8 cellular contexts compared by ENCODE assay signal in genomic region chr10:101354584-101355070, GRCh38. TPM values are rescaled to one million over a fixed set of nuclear protein-coding genes. Genes with fewer than 3 reads are reported as not detected.
DNase-seq lines count a peak whose midpoint lies in the region; ATAC-seq and TF ChIP-seq lines count a peak whose summit lies in the region.

No MANE protein-coding gene starts in this region.

- peak overlapping the region; percentile 95 for H3K4me3 Mint-ChIP-seq in Calu3 (ENCODE audit: low read depth, unreplicated experiment)

- peak overlapping the region; percentile 74 for H3K27ac Mint-ChIP-seq in Calu3 (ENCODE audit: unreplicated experiment)

- no peak for TF ChIP-seq POLR2A in body of pancreas (IDR thresholded peaks at IDR 0.05)

- H3K27ac ChIP-seq in HL-60 (replicated peaks) (peak overlapping the region; percentile 55), body of pancreas (peak overlapping the region; percentile 53 to 88 (median 81)), thoracic aorta (peak overlapping the region; percentile 71 to 82)

- intact Hi-C loops in Calu3 (cut with micrococcal nuclease; ENCODE audit: unreplicated experiment) (no loop called here), body of pancreas (cut with DNase I) (no loop called here)

- peaks cover 15% of the 10 kb centered on the region for H3K27me3 Mint-ChIP-seq in Calu3 (ENCODE audit: unreplicated experiment)

- CTCF ChIA-PET in Calu3 (lab: Charles Lee), result interaction anchor here (0.6 to 0.9 kb wide), 3 partner anchors 13 to 44 kb away, joined by 4 to 8 read pairs (median 4); no protein-coding TSS in a partner anchor

- peak; percentile 13 for ATAC-seq in body of pancreas
- peak; percentile 48 for ATAC-seq in left lobe of liver
- no peak for ATAC-seq in thoracic aorta (ENCODE audit: insufficient number of reproducible peaks, low FRiP score, low read depth)

- 1% methylated on average over 9 of the region's 9 CpGs for WGBS in body of pancreas, 2 donors

- H3K4me1 Mint-ChIP-seq in Calu3 (ENCODE audit: low read depth, unreplicated experiment), result peaks cover 21% of the 10 kb centered on the region

- no peaks in the 10 kb centered on the region for H3K36me3 ChIP-seq in body of pancreas (replicated peaks in 1 of 2; ENCODE audit: insufficient read depth in 1 of 2, low read depth in 2 of 2)
- no peaks in the 10 kb centered on the region for H3K36me3 ChIP-seq in thoracic aorta

- no peak for TF ChIP-seq CTCF in Calu3 (IDR thresholded peaks at IDR 0.05; ENCODE audit: unreplicated experiment)
- TF ChIP-seq CTCF in HL-60 (IDR thresholded peaks at IDR 0.05; ENCODE audit: insufficient read depth, low read length), result no peak
- TF ChIP-seq CTCF in body of pancreas (IDR thresholded peaks at IDR 0.05), result no peak
- TF ChIP-seq CTCF in thoracic aorta (IDR thresholded peaks at IDR 0.05), result no peak

- H3K4me3 ChIP-seq in HL-60 (replicated peaks; ENCODE audit: insufficient read depth, low read length) (peak overlapping the region; percentile 94), body of pancreas (peak overlapping the region; percentile 69 to 85), thoracic aorta (peak overlapping the region; percentile 90)

- no peaks in the 10 kb centered on the region for H3K9me3 ChIP-seq in body of pancreas
- H3K9me3 ChIP-seq in thoracic aorta, result no peaks in the 10 kb centered on the region

- peaks cover 17% of the 10 kb centered on the region for H3K36me3 Mint-ChIP-seq in Calu3 (ENCODE audit: insufficient read depth, unreplicated experiment)

- no peaks in the 10 kb centered on the region for H3K9me3 Mint-ChIP-seq in Calu3 (ENCODE audit: low read depth, unreplicated experiment)

- no peaks in the 10 kb centered on the region for H3K27me3 ChIP-seq in HL-60 (ENCODE audit: insufficient read depth, poor library complexity, severe bottlenecking)
- H3K27me3 ChIP-seq in body of pancreas, result no peaks in the 10 kb centered on the region
- no peaks in the 10 kb centered on the region for H3K27me3 ChIP-seq in thoracic aorta (replicated peaks; ENCODE audit: insufficient read depth)

- no peak for DNase-seq in Calu3
- DNase-seq in HL-60 (ENCODE audit: low read depth in 1 of 2, low spot score in 1 of 2), result no peak
- DNase-seq in body of pancreas, result no peak
- DNase-seq in left lobe of liver (ENCODE audit: low spot score), result no peak
- DNase-seq in thoracic aorta (ENCODE audit: low spot score), result peak; percentile 10
- no peak for DNase-seq in activated gamma-delta T cell treated with Interleukin-2 at 50 U/mL for 16 hours
- DNase-seq in SHP77 treated with DMSO at 0.1 percent for 48 hours (lab: John Stamatoyannopoulos, UW), result no peak
- no peak for DNase-seq in COR-L47 (lab: John Stamatoyannopoulos, UW)

- H3K4me1 ChIP-seq in body of pancreas, result peaks cover 15% of the 10 kb centered on the region
- peaks cover 9 to 12% of the 10 kb centered on the region in 2 donors for H3K4me1 ChIP-seq in thoracic aorta (ENCODE audit: control insufficient read depth in 1 of 2, low read depth in 2 of 2)

- BruUV-seq in Calu3 (replicated peaks; lab: Mats Ljungman, UMichigan), result no TSS peak

RNA-seq across cellular contexts. Expression of gene BTRC, which starts 0.7 kb away (rescaled TPM):
- total RNA-seq in Calu3 (2022) (7.9 and 10.8 TPM in 2 replicates), body of pancreas (1 to 10 TPM; 8.8 to 9.9 TPM), left lobe of liver (7.1 TPM), thoracic aorta (10 to 100 TPM in 1 of 2 donors, 1 to 10 TPM in 1; 8.4 to 12.9 TPM)
